ENCODE assay signal across 22 cellular contexts in genomic region chr19:32910094-32910493, GRCh38. TPM values are rescaled to one million over a fixed set of nuclear protein-coding genes. Genes with fewer than 3 reads are reported as not detected.
DNase-seq lines count a peak whose midpoint lies in the region; ATAC-seq, FAIRE-seq and TF ChIP-seq lines count a peak whose summit lies in the region.
"Had no signal": no experiment of that assay in that cellular context is flagged by ENCODE, and none has a peak within 500 bp of the region (broad histone marks: within the 10 kb centered on the region; RNA-seq: fewer than 3 reads in every experiment).

No MANE protein-coding gene starts in this region.

- DNase-seq in NCI-H510A treated with DMSO at 0.1 percent for 48 hours (lab: John Stamatoyannopoulos, UW) (peak; percentile 13), NCI-H510A (lab: John Stamatoyannopoulos, UW) (no peak), K562 (ENCODE audit: extremely low read depth in 1 of 4, low spot score in 3 of 4) (no peak), mesenteric fat pad (ENCODE audit: low spot score) (no peak)
- DNase-seq: AML-193; Caco-2; Calu3; CD4-positive, alpha-beta T cell; CD8-positive, alpha-beta T cell; DMS79 treated with DMSO at 0.1 percent for 48 hours; GF-D8 had no signal

- WGBS in K562 (ENCODE audit: insufficient coverage, low coverage, missing lambda C conversion rate) = 45% methylated on average over 3 of the region's 5 CpGs

- H3K9me3 ChIP-seq in K562 (replicated peaks; ENCODE audit: control insufficient read depth, insufficient read depth, low read depth, low read length) = no peaks in the 10 kb centered on the region
- H3K9me3 ChIP-seq: Caco-2 had no signal

- CTCF ChIA-PET in K562 (lab: Yijun Ruan, JAX; ENCODE audit: low intra/inter-chr PET ratio) = no interaction called here

- no peak for FAIRE-seq in K562 (lab: Jason Lieb, UNC)
- FAIRE-seq: D721Med, G401.6, GM12891, GM19239 had no signal

- no peak for TF ChIP-seq EP300 in K562 (IDR thresholded peaks at IDR 0.05; ENCODE audit: low read length)

- H3K9ac ChIP-seq in K562 (ENCODE audit: insufficient read depth in 1 of 2, low read depth in 2 of 2, low read length in 2 of 2) = no peak overlapping the region
- H3K9ac ChIP-seq: BLaER1 treated with 17β-estradiol and CSF1 and Interleukin-3, amounts not matched to agents 10 nM and 100 nM had no signal

- no peaks in the 10 kb centered on the region for H3K79me2 ChIP-seq in K562 (ENCODE audit: control insufficient read depth, insufficient read depth, low read length)

- no peak for TF ChIP-seq RAD21 in K562 (CRISPR knock-in tag; conservative IDR thresholded peaks at IDR 0.05 in 1 of 2, IDR thresholded peaks at IDR 0.05 in 1 of 2)

- TF ChIP-seq POLR2A in K562 (conservative IDR thresholded peaks at IDR 0.05) = no peak

- no peak overlapping the region for H2AFZ ChIP-seq in K562 (ENCODE audit: low read depth, low read length)

- ATAC-seq in K562 (no peak), HG02678 (IDR thresholded peaks at IDR 0.05; ENCODE audit: unreplicated experiment) (no peak)
- ATAC-seq: A549; CD8-positive, alpha-beta T cell had no signal

- H3K27me3 ChIP-seq in K562 (ENCODE audit: control insufficient read depth in 2 of 2, insufficient read depth in 2 of 2, low read length in 2 of 2) = no peaks in the 10 kb centered on the region
- H3K27me3 ChIP-seq: BLaER1 treated with 17β-estradiol and CSF1 and Interleukin-3, amounts not matched to agents 10 nM and 100 nM had no signal

- H3K4me3 ChIP-seq in K562 = no peak overlapping the region
- H3K4me3 ChIP-seq: A549; BLaER1 treated with 17β-estradiol and CSF1 and Interleukin-3, amounts not matched to agents 10 nM and 100 nM had no signal

- intact Hi-C loops in K562 (cut with micrococcal nuclease) = no loop called here

- no peak for TF ChIP-seq CTCF in K562 (IDR thresholded peaks at IDR 0.05 in 2 of 3, conservative IDR thresholded peaks at IDR 0.05 in 1 of 3; ENCODE audit: insufficient read depth in 2 of 3, low read depth in 1 of 3, low read length in 3 of 3)

- H3K36me3 ChIP-seq in K562 (ENCODE audit: control insufficient read depth, insufficient read depth, low read length) = no peaks in the 10 kb centered on the region

- no peak overlapping the region for H3K27ac ChIP-seq in K562 (ENCODE audit: extremely low read depth, low read depth, low read length)
- H3K27ac ChIP-seq: 22Rv1; A549; BLaER1 treated with 17β-estradiol and CSF1 and Interleukin-3, amounts not matched to agents 10 nM and 100 nM; C4-2B had no signal

- H3K4me1 ChIP-seq in K562 (replicated peaks in 1 of 2; ENCODE audit: control insufficient read depth in 2 of 2, insufficient read depth in 2 of 2, low read length in 2 of 2) = peaks cover 0 to 9% of the 10 kb centered on the region in 2 experiments; a peak in 1 of 5 replicates
- H3K4me1 ChIP-seq: A549 had no signal

- H3K9me1 ChIP-seq in K562 (ENCODE audit: control insufficient read depth, insufficient read depth, low read length) = no peaks in the 10 kb centered on the region

- no TSS peak for BruUV-seq in K562 (replicated peaks; lab: Mats Ljungman, UMichigan)

- no peak overlapping the region for H3K4me2 ChIP-seq in K562 (ENCODE audit: insufficient read depth, low read length)
- H3K4me2 ChIP-seq: A549 had no signal

- in situ Hi-C loops in K562 (cut with MboI) = no loop called here

- POLR2A ChIA-PET in K562 (lab: Yijun Ruan, JAX) = no interaction called here

- no peaks in the 10 kb centered on the region for H4K20me1 ChIP-seq in K562 (replicated peaks; ENCODE audit: control insufficient read depth, insufficient read depth, low read length)
- H4K20me1 ChIP-seq: BLaER1 treated with 17β-estradiol and CSF1 and Interleukin-3, amounts not matched to agents 10 nM and 100 nM had no signal

TF ChIP-seq in K562, 482 proteins besides CTCF, POLR2A, EP300 and RAD21:
- no peak for TF ChIP-seq TAF15 (IDR thresholded peaks at IDR 0.05; ENCODE audit: low read depth, low read length)
- 0 out of 2 replicates have a peak, but pooled peaks have one; percentile 31 for TF ChIP-seq ZNF512 (tag; IDR thresholded peaks at IDR 0.05)

RNA-seq across cellular contexts. Expression of gene SLC7A9, which starts 40.5 kb away (rescaled TPM):
- total RNA-seq in K562 (2011; cell fraction: chromatin; rRNA removed; ENCODE audit: low replicate concordance) = not detected in 2 replicates
- total RNA-seq in K562 (2011; cell fraction: nucleolus; rRNA removed) = not detected in 2 replicates
- not detected in 2 replicates for total RNA-seq in K562 (2011; cell fraction: nucleoplasm; rRNA removed)
- total RNA-seq in K562 (2014; rRNA removed) (not detected in 2 replicates), K562 (2014; rRNA removed; fragmentation: Illumina TruSeq; extraction: Trizol) (not detected in 2 replicates), K562 (2015; rRNA removed; fragmentation: Illumina TruSeq; extraction: Trizol) (not detected in 2 replicates), K562 (2021) (not detected in 2 replicates), mesenteric fat pad (0.29 TPM)
- polyA plus RNA-seq in K562 (2011; rRNA removed) (not detected in 2 replicates), K562 (2014; fragmentation: Illumina TruSeq; extraction: Trizol) (not detected in 2 replicates), K562 (2014; fragmentation: Nextera tagmentation; extraction: Ambion mirVana) (not detected), K562 (2014; rRNA removed) (not detected in 2 replicates)
- polyA plus RNA-seq in K562 (2011; cell fraction: cytosol; rRNA removed) = not detected in 2 replicates
- not detected in 2 replicates for polyA plus RNA-seq in K562 (2011; cell fraction: nucleus; rRNA removed)
- polyA plus RNA-seq in K562 (2012) = 0.06 TPM in 1 of 2 replicates, not detected in the other
- polyA minus RNA-seq in K562 (2011; rRNA and poly(A)+ RNA removed) = not detected in 2 replicates
- polyA minus RNA-seq in K562 (2011; cell fraction: cytosol; rRNA and poly(A)+ RNA removed) = not detected in 2 replicates
- not detected in 2 replicates for polyA minus RNA-seq in K562 (2011; cell fraction: nucleus; rRNA and poly(A)+ RNA removed)
- total RNA-seq: A172; CD8-positive, alpha-beta T cell had no signal
- polyA plus RNA-seq: BJ had no signal
